Comparison of ENCODE assay signal across 32 cellular contexts in the genomic region with DNA sequence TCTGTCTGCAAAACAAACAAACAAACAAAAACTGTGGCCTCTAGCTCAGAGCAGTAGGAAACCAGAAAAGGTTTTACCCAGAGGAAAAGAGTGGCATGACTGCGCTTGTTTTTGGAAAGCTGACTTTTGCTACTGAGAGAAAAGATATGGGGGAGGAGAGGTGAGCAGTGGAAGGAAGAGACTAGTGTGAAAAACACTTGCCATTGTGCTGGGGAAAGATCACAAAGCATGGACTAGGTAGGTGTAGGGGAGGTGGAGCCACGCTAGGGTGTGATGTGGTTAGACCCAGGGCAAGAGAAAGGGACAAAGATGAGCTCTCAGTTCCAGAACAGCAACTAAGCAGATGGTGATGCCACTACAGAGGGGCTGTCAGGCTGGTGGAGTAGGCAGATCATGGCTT.
"Had no signal": no experiment of that assay in that cellular context is flagged by ENCODE, and none has a peak within 500 bp of the region (broad histone marks: within the 10 kb centered on the region; RNA-seq: fewer than 3 reads in every experiment).

No MANE protein-coding gene starts in this region.

- H3K27ac ChIP-seq: PC-9, RWPE1, SJCRH30, SK-N-MC had no signal

- H3K4me1 ChIP-seq: SJCRH30 had no signal

- DNase-seq: Kasumi-1, MG63, NCI-H1048, NCI-H1092 treated with DMSO at 0.1 percent for 48 hours, NCI-H1105 treated with DMSO at 0.1 percent for 48 hours, NCI-H1417, NCI-H1436, NCI-H146, NCI-H1694, NCI-H187, NCI-H1930, NCI-H2029 treated with DMSO at 0.1 percent for 48 hours, NCI-H2081 treated with DMSO at 0.1 percent for 48 hours, NCI-H2107, NCI-H2171, NCI-H226, NCI-H446 treated with DMSO at 0.1 percent for 48 hours, NCI-H510A, NCI-H526, NCI-H69, NCI-H748 treated with DMSO at 0.1 percent for 48 hours, NCI-H82, PC-9, SHP77, SIG-M5, SJCRH30, T-cell had no signal

- H3K27me3 ChIP-seq: MG63, SJCRH30 had no signal

- H2AFZ ChIP-seq: PC-9 had no signal

- H3K36me3 ChIP-seq: MG63, SJCRH30 had no signal

- H3K4me3 ChIP-seq: MG63, PC-9, SJCRH30, SK-N-MC had no signal

- H3K9me3 ChIP-seq: MG63, SJCRH30 had no signal

- H3K4me2 ChIP-seq: PC-9 had no signal

- ATAC-seq: Panc1, Right ventricle myocardium inferior, SK-N-SH treated with all-trans-retinoic acid at 6 μM for 48 hours, T-cell had no signal
